1 cellular context compared by ENCODE assay signal in genomic region chr17:2786176-2786881, GRCh38.
TF ChIP-seq lines count a peak whose summit lies in the region.

No MANE protein-coding gene starts in this region.

TF ChIP-seq in HepG2, 621 proteins besides CTCF, POLR2A, EP300 and RAD21 (continued from another document and continues in another):
- TF ChIP-seq ZHX1 (CRISPR knock-in tag; IDR thresholded peaks at IDR 0.05; ENCODE audit: low read depth), result peak; percentile 84; the same call in 1 of the 2 replicates
- TF ChIP-seq ZNF672 (CRISPR knock-in tag; IDR thresholded peaks at IDR 0.05), result no peak
- no peak for TF ChIP-seq ZNF20 (CRISPR knock-in tag; IDR thresholded peaks at IDR 0.05)
- no peak for TF ChIP-seq FOXK2 (IDR thresholded peaks at IDR 0.05)
- no peak for TF ChIP-seq AHR (CRISPR knock-in tag; IDR thresholded peaks at IDR 0.05)
- TF ChIP-seq CSRNP2 (CRISPR knock-in tag; conservative IDR thresholded peaks at IDR 0.05; ENCODE audit: low read depth), result no peak
- TF ChIP-seq ELF3 (CRISPR knock-in tag; IDR thresholded peaks at IDR 0.05), result peak; percentile 53
- TF ChIP-seq KDM2A (CRISPR knock-in tag; IDR thresholded peaks at IDR 0.05; ENCODE audit: borderline replicate concordance, low read depth), result peak; percentile 76
- TF ChIP-seq KLF9 (CRISPR knock-in tag; IDR thresholded peaks at IDR 0.05; ENCODE audit: low read depth), result no peak
- no peak for TF ChIP-seq CHCHD3 (CRISPR knock-in tag; IDR thresholded peaks at IDR 0.05)
- TF ChIP-seq JUND (CRISPR knock-in tag; IDR thresholded peaks at IDR 0.05), result no peak
- TF ChIP-seq E2F1 (CRISPR knock-in tag; IDR thresholded peaks at IDR 0.05), result no peak
- TF ChIP-seq ZNF441 (CRISPR knock-in tag; IDR thresholded peaks at IDR 0.05; ENCODE audit: borderline replicate concordance), result no peak
- TF ChIP-seq RNF2 (conservative IDR thresholded peaks at IDR 0.05; ENCODE audit: low read depth), result no peak
- TF ChIP-seq MTA3 (CRISPR knock-in tag; IDR thresholded peaks at IDR 0.05), result no peak
- TF ChIP-seq TEAD2 (CRISPR knock-in tag; IDR thresholded peaks at IDR 0.05), result no peak
- peak; percentile 66 for TF ChIP-seq STAG1 (CRISPR knock-in tag; IDR thresholded peaks at IDR 0.05)
- TF ChIP-seq THAP11 (CRISPR knock-in tag; IDR thresholded peaks at IDR 0.05), result peak; percentile 53
- TF ChIP-seq FOXK1 (CRISPR knock-in tag; IDR thresholded peaks at IDR 0.05; ENCODE audit: borderline replicate concordance, low read depth), result peak; percentile 34; the same call in 1 of the 2 replicates
- no peak for TF ChIP-seq GATA4 (IDR thresholded peaks at IDR 0.05; ENCODE audit: borderline replicate concordance, low read depth)
- TF ChIP-seq CEBPZ (IDR thresholded peaks at IDR 0.05; ENCODE audit: low read length), result no peak
- TF ChIP-seq NR2F2 (IDR thresholded peaks at IDR 0.05; ENCODE audit: borderline replicate concordance, low read depth), result no peak
- TF ChIP-seq SMAD1 (CRISPR knock-in tag; IDR thresholded peaks at IDR 0.05; ENCODE audit: borderline replicate concordance, low read depth), result no peak
- TF ChIP-seq LRRFIP1 (CRISPR knock-in tag; conservative IDR thresholded peaks at IDR 0.05), result no peak
- TF ChIP-seq ZNF101 (CRISPR knock-in tag; IDR thresholded peaks at IDR 0.05; ENCODE audit: borderline replicate concordance, low read depth), result no peak
- peak; percentile 59; the same call in 1 of the 2 replicates for TF ChIP-seq GATAD2A (CRISPR knock-in tag; IDR thresholded peaks at IDR 0.05)
- no peak for TF ChIP-seq TP53 (CRISPR knock-in tag; conservative IDR thresholded peaks at IDR 0.05)
- TF ChIP-seq ZNF317 (CRISPR knock-in tag; IDR thresholded peaks at IDR 0.05), result no peak
- no peak for TF ChIP-seq HOXD1 (CRISPR knock-in tag; IDR thresholded peaks at IDR 0.05)
- no peak for TF ChIP-seq SAFB2 (CRISPR knock-in tag; IDR thresholded peaks at IDR 0.05; ENCODE audit: borderline replicate concordance, low read depth)
- TF ChIP-seq TCF7L2 (IDR thresholded peaks at IDR 0.05; ENCODE audit: low read depth, low read length), result no peak
- TF ChIP-seq ZNF878 (CRISPR knock-in tag; IDR thresholded peaks at IDR 0.05), result no peak
- no peak for TF ChIP-seq NFIC (IDR thresholded peaks at IDR 0.05; ENCODE audit: low read length)
- TF ChIP-seq ZFAT (CRISPR knock-in tag; conservative IDR thresholded peaks at IDR 0.05), result no peak
- no peak for TF ChIP-seq ZSCAN30 (CRISPR knock-in tag; IDR thresholded peaks at IDR 0.05)
- no peak for TF ChIP-seq ZNF646 (CRISPR knock-in tag; IDR thresholded peaks at IDR 0.05)
- TF ChIP-seq STAT6 (CRISPR knock-in tag; IDR thresholded peaks at IDR 0.05; ENCODE audit: borderline replicate concordance), result no peak
- no peak for TF ChIP-seq HBP1 (CRISPR knock-in tag; IDR thresholded peaks at IDR 0.05; ENCODE audit: low read depth)
- no peak for TF ChIP-seq PLRG1 (conservative IDR thresholded peaks at IDR 0.05)
